In the genomic region with DNA sequence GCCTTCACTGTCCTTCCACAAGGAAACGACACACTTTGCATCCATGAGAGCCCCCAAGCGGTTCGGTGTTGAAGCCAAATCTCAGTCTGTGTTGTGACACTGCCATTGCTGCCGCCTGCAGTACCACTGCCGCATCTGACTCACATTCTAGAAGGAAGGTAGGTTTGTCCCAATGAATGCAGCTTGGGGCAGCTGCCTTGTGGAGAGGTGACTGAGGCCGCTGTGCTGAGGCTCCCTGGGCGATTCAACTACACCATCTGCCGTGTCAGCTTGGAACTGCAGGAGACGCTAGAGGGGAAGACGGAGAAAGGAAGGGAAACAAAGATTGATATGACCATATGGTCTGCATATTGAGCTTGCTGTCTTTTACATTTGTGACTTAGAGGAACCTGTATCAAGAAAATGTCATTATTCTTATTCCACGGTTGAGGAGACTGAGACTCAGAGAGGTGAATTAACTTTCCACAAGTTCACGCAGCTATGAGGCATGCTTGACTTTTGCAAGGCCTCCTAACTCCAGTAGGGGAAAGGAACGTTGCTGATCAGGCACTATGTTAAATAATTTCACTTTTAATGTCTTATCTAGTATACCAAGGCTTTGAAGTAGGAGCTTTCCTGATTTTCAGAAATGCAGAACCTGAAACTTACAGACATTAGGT, we compare ENCODE assay signal across 8 cellular contexts. TPM values are rescaled to one million over a fixed set of nuclear protein-coding genes. Genes with fewer than 3 reads are reported as not detected.
A peak's percentile ranks its signal among the peaks of the same experiment; 100 is the strongest.
DNase-seq lines count a peak whose midpoint lies in the region; ATAC-seq, FAIRE-seq and TF ChIP-seq lines count a peak whose summit lies in the region.

No MANE protein-coding gene starts in this region.

- no peak for TF ChIP-seq EP300 in A549 (IDR thresholded peaks at IDR 0.05)

- H3K79me2 ChIP-seq in astrocyte (ENCODE audit: insufficient read depth, low read length), result no peaks in the 10 kb centered on the region

- TF ChIP-seq CTCF in A549 (IDR thresholded peaks at IDR 0.05) (peak; percentile 85), astrocyte (IDR thresholded peaks at IDR 0.05; ENCODE audit: insufficient read depth, low read depth, low read length) (peak; percentile 93)

- ATAC-seq in A549 (peak; percentile 100), GM18519 (IDR thresholded peaks at IDR 0.05; ENCODE audit: low FRiP score, unreplicated experiment) (peak; percentile 100), HG02981 (IDR thresholded peaks at IDR 0.05; ENCODE audit: unreplicated experiment) (peak; percentile 95)

- FAIRE-seq in A549 (lab: Jason Lieb, UNC), result no peak
- FAIRE-seq in astrocyte (lab: Jason Lieb, UNC), result no peak

- H3K4me2 ChIP-seq in A549, result 0 out of 3 replicates have a peak overlapping the region, but pooled peaks have one; percentile 4
- no peak overlapping the region for H3K4me2 ChIP-seq in astrocyte (ENCODE audit: low read length)

- H3K27ac ChIP-seq in A549, result no peak overlapping the region
- no peak overlapping the region for H3K27ac ChIP-seq in astrocyte (ENCODE audit: low read depth, low read length)

- TF ChIP-seq POLR2A in A549 (IDR thresholded peaks at IDR 0.05; ENCODE audit: low read length), result no peak

- CTCF ChIA-PET in A549 (lab: Yijun Ruan, JAX), result interaction anchor here (0.6 to 7.4 kb wide), 55 partner anchors 11 to 1015 kb away, joined by 3 to 108 read pairs (median 5); partner anchors contain the start of genes CPLX4, LMAN1 and RAX

- H3K4me1 ChIP-seq in A549 (no peaks in the 10 kb centered on the region), astrocyte (ENCODE audit: insufficient read depth, low read length) (no peaks in the 10 kb centered on the region)

- no peak overlapping the region for H3K4me3 Mint-ChIP-seq in T-helper 2 cell treated with Interferon-gamma antibody and Interleukin-4, amounts not matched to agents 5 μg/mL and 100 μg/mL, for 36 hours
- no peak overlapping the region for H3K4me3 Mint-ChIP-seq in astrocyte (ENCODE audit: unreplicated experiment)

- peak; percentile 90 to 95 for TF ChIP-seq RAD21 in A549 (conservative IDR thresholded peaks at IDR 0.05 in 1 of 2, IDR thresholded peaks at IDR 0.05 in 1 of 2)

- H3K9ac ChIP-seq in astrocyte (ENCODE audit: low read length), result no peak overlapping the region

- H3K4me1 Mint-ChIP-seq in T-helper 2 cell treated with Interferon-gamma antibody and Interleukin-4, amounts not matched to agents 5 μg/mL and 100 μg/mL, for 36 hours (ENCODE audit: low read depth), result peaks cover 3% of the 10 kb centered on the region
- H3K4me1 Mint-ChIP-seq in astrocyte (ENCODE audit: low read depth, unreplicated experiment), result no peaks in the 10 kb centered on the region

- no peak overlapping the region for H3K27ac Mint-ChIP-seq in T-helper 2 cell treated with Interferon-gamma antibody and Interleukin-4, amounts not matched to agents 5 μg/mL and 100 μg/mL, for 36 hours
- H3K27ac Mint-ChIP-seq in astrocyte (ENCODE audit: unreplicated experiment), result no peak overlapping the region

- H3K9me3 Mint-ChIP-seq in T-helper 2 cell treated with Interferon-gamma antibody and Interleukin-4, amounts not matched to agents 5 μg/mL and 100 μg/mL, for 36 hours, result no peaks in the 10 kb centered on the region
- no peaks in the 10 kb centered on the region for H3K9me3 Mint-ChIP-seq in astrocyte (ENCODE audit: unreplicated experiment)

- H3K36me3 ChIP-seq in astrocyte (ENCODE audit: insufficient read depth, low read length), result no peaks in the 10 kb centered on the region

- POLR2A ChIA-PET in A549 (lab: Yijun Ruan, JAX), result interaction anchor here (1.7 kb wide), 1 partner anchor 153 kb away, joined by 6 read pairs; no protein-coding TSS in a partner anchor

- H2AFZ ChIP-seq in astrocyte (ENCODE audit: low read depth, low read length), result no peak overlapping the region

- H3K36me3 Mint-ChIP-seq in T-helper 2 cell treated with Interferon-gamma antibody and Interleukin-4, amounts not matched to agents 5 μg/mL and 100 μg/mL, for 36 hours (ENCODE audit: low read depth), result no peaks in the 10 kb centered on the region
- no peaks in the 10 kb centered on the region for H3K36me3 Mint-ChIP-seq in astrocyte (ENCODE audit: low read depth, unreplicated experiment)

- H3K9me3 ChIP-seq in A549, result no peaks in the 10 kb centered on the region
- no peaks in the 10 kb centered on the region for H3K9me3 ChIP-seq in astrocyte (ENCODE audit: insufficient read depth, low read depth, low read length)

- H3K27me3 ChIP-seq in astrocyte (ENCODE audit: insufficient read depth, low read length), result no peaks in the 10 kb centered on the region

- peaks cover 5% of the 10 kb centered on the region for H3K27me3 Mint-ChIP-seq in T-helper 2 cell treated with Interferon-gamma antibody and Interleukin-4, amounts not matched to agents 5 μg/mL and 100 μg/mL, for 36 hours (ENCODE audit: low read depth)
- H3K27me3 Mint-ChIP-seq in astrocyte (ENCODE audit: low read depth, unreplicated experiment), result no peaks in the 10 kb centered on the region

- no peak overlapping the region for H3K4me3 ChIP-seq in A549
- H3K4me3 ChIP-seq in astrocyte (ENCODE audit: insufficient read depth, low read depth, low read length), result no peak overlapping the region

- DNase-seq in A549 (ENCODE audit: low read depth in 1 of 2, low spot score in 1 of 2) (peak; percentile 76 to 87), NCI-H1930 (lab: John Stamatoyannopoulos, UW) (peak; percentile 93 to 95), astrocyte (ENCODE audit: low read depth) (peak; percentile 47), hippocampal formation (lab: John Stamatoyannopoulos, UW) (peak; percentile 42 to 64)
- DNase-seq in T-helper 2 cell treated with Interferon-gamma antibody and Interleukin-4, amounts not matched to agents 5 μg/mL and 100 μg/mL, for 36 hours (ENCODE audit: low spot score), result peak; percentile 66
- peak; percentile 58 to 63 for DNase-seq in stimulated activated CD4-positive, alpha-beta T cell treated with anti-CD3 and anti-CD28 coated beads, Interleukin-12 subunit alpha, Interleukin-12 subunit beta, amount 100 ng/mL, for 24 hours (ENCODE audit: low read depth in 2 of 2)

- 14% methylated on average over 13 of the region's 13 CpGs for WGBS in A549 (ENCODE audit: missing lambda C conversion rate)

- H4K20me1 ChIP-seq in astrocyte (ENCODE audit: insufficient read depth, low read length), result no peaks in the 10 kb centered on the region

TF ChIP-seq in A549, 52 proteins besides CTCF, POLR2A, EP300 and RAD21:
- TF ChIP-seq RARB (CRISPR knock-in tag; IDR thresholded peaks at IDR 0.05) (no peak), SMC3 (IDR thresholded peaks at IDR 0.05) (peak; percentile 90)

RNA-seq across cellular contexts. Expression of gene LMAN1, which starts 43.5 kb away (rescaled TPM):
- 73.4 and 94.0 TPM in 2 replicates for polyA plus RNA-seq in A549 (2011; rRNA removed)
- polyA plus RNA-seq in A549 (2012; cell fraction: cytosol; rRNA removed), result 15.6 and 17.5 TPM in 2 replicates
- polyA plus RNA-seq in A549 (2012; cell fraction: nucleus; rRNA removed), result 18.3 and 24.8 TPM in 2 replicates
- polyA plus RNA-seq in A549 (2017; fragmentation: RNase III; extraction: RNeasy Plus Mini Kit Qiagen cat#74134 plus additional on column Dnase treatment), result 53.7 to 56.2 TPM (median 56.0 TPM) in 3 replicates
- polyA minus RNA-seq in A549 (2011; rRNA and poly(A)+ RNA removed), result 29.9 and 35.1 TPM in 2 replicates
- 123 and 141 TPM in 2 replicates for total RNA-seq in astrocyte
